14 cellular contexts compared by ENCODE assay signal in the genomic region with DNA sequence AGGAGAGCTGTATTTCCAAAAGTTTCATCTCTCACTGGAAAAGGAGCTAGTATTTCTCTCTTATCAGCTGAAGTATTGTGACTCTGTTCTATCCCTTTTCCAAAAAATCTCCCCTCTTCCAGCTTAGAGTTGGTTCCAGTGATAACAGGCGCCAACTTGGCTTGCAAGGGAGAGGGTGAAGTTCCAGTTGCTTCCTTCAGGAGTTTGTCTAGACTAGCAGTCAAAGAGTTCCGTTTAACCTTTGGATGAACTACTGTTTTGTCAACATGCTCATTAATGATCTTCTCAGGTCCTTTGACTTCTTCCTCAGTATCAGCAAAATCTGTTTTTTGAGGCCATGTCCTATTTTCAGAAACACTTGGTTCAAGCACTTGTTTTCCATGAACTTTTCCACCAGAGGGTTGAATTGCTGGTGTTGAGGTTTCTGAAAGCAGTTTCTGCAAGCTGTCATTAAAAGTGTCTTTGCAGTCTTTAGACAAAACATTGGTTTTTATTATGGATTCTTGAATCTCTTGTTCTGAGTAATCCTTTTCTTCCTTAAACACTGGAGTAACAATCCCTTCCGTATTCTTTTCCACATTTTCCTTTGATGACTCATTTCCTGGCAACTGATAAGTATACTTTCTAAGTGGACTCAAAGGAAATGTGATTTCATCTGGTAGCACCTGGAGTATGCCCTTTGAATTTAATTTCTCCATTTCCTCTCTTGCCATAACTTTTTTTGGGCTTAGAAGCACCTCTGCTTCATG. TPM values are rescaled to one million over a fixed set of nuclear protein-coding genes. Genes with fewer than 3 reads are reported as not detected.
A peak's percentile ranks its signal among the peaks of the same experiment; 100 is the strongest.
DNase-seq lines count a peak whose midpoint lies in the region; TF ChIP-seq lines count a peak whose summit lies in the region.
"Had no signal": no experiment of that assay in that cellular context is flagged by ENCODE, and none has a peak within 500 bp of the region (broad histone marks: within the 10 kb centered on the region; RNA-seq: fewer than 3 reads in every experiment).

No MANE protein-coding gene starts in this region.

- intact Hi-C loops in A673 (cut with micrococcal nuclease; ENCODE audit: unreplicated experiment): no loop called here

- H3K36me3 ChIP-seq in A673 (ENCODE audit: insufficient read depth, low read length, poor library complexity, severe bottlenecking) (no peaks in the 10 kb centered on the region), hepatocyte (replicated peaks; ENCODE audit: insufficient read depth, low read depth) (no peaks in the 10 kb centered on the region), H7 (replicated peaks; ENCODE audit: control insufficient read depth, insufficient read depth, low read length) (no peaks in the 10 kb centered on the region)

- no peaks in the 10 kb centered on the region for H4K20me1 ChIP-seq in hepatocyte (ENCODE audit: insufficient read depth, poor library complexity, severe bottlenecking)

- H3K36me3 Mint-ChIP-seq in HFFc6 (ENCODE audit: low read depth): peaks cover 41% of the 10 kb centered on the region

- no peak overlapping the region for H3K27ac ChIP-seq in A673 (ENCODE audit: low read depth, low read length, poor library complexity, severe bottlenecking)
- peak overlapping the region; percentile 53 for H3K27ac ChIP-seq in hepatocyte

- BruUV-seq in A673 (replicated peaks; lab: Mats Ljungman, UMichigan): no TSS peak

- H3K9me2 ChIP-seq in hepatocyte (replicated peaks; ENCODE audit: insufficient read depth): no peaks in the 10 kb centered on the region

- H3K4me1 ChIP-seq in A673 (ENCODE audit: insufficient read depth, low read length, poor library complexity, severe bottlenecking) (peaks cover 8% of the 10 kb centered on the region), hepatocyte (ENCODE audit: insufficient read depth) (no peaks in the 10 kb centered on the region)

- H3K4me1 Mint-ChIP-seq in HFFc6 (ENCODE audit: low read depth): peaks cover 44% of the 10 kb centered on the region
- H3K4me1 Mint-ChIP-seq: mesothelial cell of epicardium; stimulated activated naive CD8-positive, alpha-beta T cell treated with anti-CD3 and anti-CD28 coated beads, Interleukin-15, amount 100 ng/mL, for 72 hours had no signal

- POLR2A ChIA-PET in A673 (lab: Charles Lee; ENCODE audit: low non-redundant PET): no interaction called here

- H3K27me3 ChIP-seq in A673 (replicated peaks; ENCODE audit: insufficient read depth, low read depth, low read length, poor library complexity) (no peaks in the 10 kb centered on the region), hepatocyte (no peaks in the 10 kb centered on the region), H7 (ENCODE audit: control insufficient read depth, insufficient read depth, low read length) (no peaks in the 10 kb centered on the region)

- no peaks in the 10 kb centered on the region for H3K79me2 ChIP-seq in hepatocyte

- 66% methylated on average over 3 of the region's 3 CpGs for WGBS in hepatocyte (ENCODE audit: low lambda C conversion rate, missing lambda C conversion rate)

- no peak overlapping the region for H2AFZ ChIP-seq in hepatocyte

- no peak overlapping the region for H3K4me2 ChIP-seq in hepatocyte

- DNase-seq in A673 (ENCODE audit: low spot score) (peak; percentile 90), HFFc6 (peak; percentile 88), astrocyte of the hippocampus (ENCODE audit: low read depth, low spot score) (peak; percentile 84), hepatocyte (ENCODE audit: low spot score) (peak; percentile 49), erythroblast (lab: John Stamatoyannopoulos, UW) (no peak), H7 (no peak), NCI-H1436 (lab: John Stamatoyannopoulos, UW) (no peak)
- DNase-seq in activated CD4-positive, CD25-positive, alpha-beta regulatory T cell (lab: John Stamatoyannopoulos, UW): no peak
- DNase-seq: activated CD8-positive, alpha-beta memory T cell treated with anti-CD3 and anti-CD28 coated beads, Interleukin-2, amount 50 U/mL, for 48 hours; CD4-positive, alpha-beta memory T cell; stimulated activated naive CD8-positive, alpha-beta T cell treated with anti-CD3 and anti-CD28 coated beads, Interleukin-15, amount 100 ng/mL, for 72 hours had no signal

- H3K9me3 ChIP-seq in A673 (ENCODE audit: low read depth, low read length, poor library complexity, severe bottlenecking): no peaks in the 10 kb centered on the region
- H3K9me3 ChIP-seq in hepatocyte (ENCODE audit: low read depth): no peaks in the 10 kb centered on the region

- H3K9me3 Mint-ChIP-seq in HFFc6: peaks cover 6% of the 10 kb centered on the region; the same call in 1 of the 2 replicates
- H3K9me3 Mint-ChIP-seq: dendritic cell treated with granulocyte-macrophage colony-stimulating factor and Interleukin-4, amounts not matched to agents 40 ng/mL and 50 ng/mL, for 4 days; stimulated activated naive CD8-positive, alpha-beta T cell treated with anti-CD3 and anti-CD28 coated beads, Interleukin-15, amount 100 ng/mL, for 72 hours had no signal

- no peak for TF ChIP-seq POLR2A in erythroblast (IDR thresholded peaks at IDR 0.05; ENCODE audit: low read length)

- H3K4me3 Mint-ChIP-seq in HFFc6: peak overlapping the region; percentile 42
- H3K4me3 Mint-ChIP-seq: CD4-positive, alpha-beta memory T cell; dendritic cell treated with granulocyte-macrophage colony-stimulating factor and Interleukin-4, amounts not matched to agents 40 ng/mL and 50 ng/mL, for 4 days; mesothelial cell of epicardium; stimulated activated naive CD8-positive, alpha-beta T cell treated with anti-CD3 and anti-CD28 coated beads, Interleukin-15, amount 100 ng/mL, for 72 hours had no signal

- TF ChIP-seq CTCF in A673 (conservative IDR thresholded peaks at IDR 0.05; ENCODE audit: low read depth, low read length) (no peak), HFFc6 (IDR thresholded peaks at IDR 0.05) (no peak), hepatocyte (IDR thresholded peaks at IDR 0.05; ENCODE audit: poor library complexity) (no peak)

- CTCF ChIA-PET in A673 (lab: Charles Lee): no interaction called here

- H3K27me3 Mint-ChIP-seq in HFFc6 (ENCODE audit: insufficient read depth): peaks cover 5% of the 10 kb centered on the region
- H3K27me3 Mint-ChIP-seq: CD4-positive, alpha-beta memory T cell; dendritic cell treated with granulocyte-macrophage colony-stimulating factor and Interleukin-4, amounts not matched to agents 40 ng/mL and 50 ng/mL, for 4 days; stimulated activated naive CD8-positive, alpha-beta T cell treated with anti-CD3 and anti-CD28 coated beads, Interleukin-15, amount 100 ng/mL, for 72 hours had no signal

- no peak overlapping the region for H3K4me3 ChIP-seq in A673 (ENCODE audit: low read depth, low read length, poor library complexity, severe bottlenecking)
- H3K4me3 ChIP-seq in hepatocyte: no peak overlapping the region
- no peak overlapping the region for H3K4me3 ChIP-seq in H7 (ENCODE audit: insufficient read depth, low read depth, low read length)

- peak overlapping the region; percentile 62 for H3K27ac Mint-ChIP-seq in HFFc6
- H3K27ac Mint-ChIP-seq: dendritic cell treated with granulocyte-macrophage colony-stimulating factor and Interleukin-4, amounts not matched to agents 40 ng/mL and 50 ng/mL, for 4 days; mesothelial cell of epicardium; stimulated activated naive CD8-positive, alpha-beta T cell treated with anti-CD3 and anti-CD28 coated beads, Interleukin-15, amount 100 ng/mL, for 72 hours had no signal

RNA-seq across cellular contexts. Expression of a gene that starts 39.7 kb away (rescaled TPM):
- total RNA-seq in A673 (2021) (0.41 and 0.66 TPM in 2 replicates), hepatocyte (0.72 and 0.83 TPM in 2 replicates)
- total RNA-seq in HFFc6 (2021; fragmentation: NEBNext Ultra II Directional; extraction: Animal tissue kit (Norgen Biotek cat#: 25700)): 1 to 10 TPM; 1.7 to 3.5 (median 2.8) TPM
- 0.43 and 0.75 TPM in 2 replicates for polyA plus RNA-seq in hepatocyte
- total RNA-seq in H7 (2014; rRNA removed; shearing (Covaris generic)): not detected in 2 replicates
- total RNA-seq: NCI-H460 had no signal
- polyA plus RNA-seq: CD4-positive, alpha-beta memory T cell had no signal

Comparison
In these comparisons a context has a peak if more than half of its experiments do, and no peak if none do; other contexts are left out.
1. DNase-seq: peak in A673 (single experiment), HFFc6 (single experiment), astrocyte of the hippocampus (single experiment) and hepatocyte (single experiment); none in erythroblast (0 of 2), H7 (single experiment), NCI-H1436 (single experiment) and activated CD4-positive, CD25-positive, alpha-beta regulatory T cell (0 of 4).